Comparison of ENCODE assay signal across 1 cellular context in the genomic region with DNA sequence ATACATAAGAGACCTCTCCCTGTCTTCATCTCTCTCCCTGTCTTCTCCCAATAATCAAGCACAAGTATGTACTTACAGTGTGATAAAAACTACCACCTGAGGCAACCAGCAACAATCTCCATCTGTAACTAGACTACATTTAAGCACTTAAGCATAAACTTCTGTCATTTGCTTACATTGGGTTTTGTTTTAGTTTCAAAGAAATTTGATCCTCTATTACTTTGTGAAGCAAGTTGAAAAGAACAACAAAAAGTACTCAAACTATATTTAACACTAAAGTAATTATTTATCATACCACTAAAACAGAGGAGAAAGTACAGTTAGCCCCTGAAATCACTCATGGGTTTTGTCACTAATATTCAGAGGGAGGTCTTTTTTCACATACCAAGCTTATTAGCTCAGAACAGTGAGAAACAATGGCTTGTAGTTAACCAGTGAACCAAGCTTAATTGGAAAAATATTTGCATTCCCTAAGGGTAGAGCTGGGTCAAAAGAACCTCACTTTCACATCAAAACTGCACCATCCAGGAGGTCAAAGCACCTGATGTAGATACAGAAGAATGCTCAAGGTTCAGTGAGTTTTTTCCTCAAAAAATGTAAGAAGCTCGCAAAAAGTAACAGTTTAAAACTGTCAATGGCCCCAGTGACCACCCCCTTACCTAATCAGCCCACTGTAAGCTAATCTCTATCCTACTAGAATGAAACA.
A peak's percentile ranks its signal among the peaks of the same experiment; 100 is the strongest.
TF ChIP-seq lines count a peak whose summit lies in the region.

No MANE protein-coding gene starts in this region.

TF ChIP-seq in HEK293, 187 proteins besides CTCF, POLR2A, EP300 and RAD21 (continues in another document):
- no peak for TF ChIP-seq ZNF555 (tag by site-specific recombination; conservative IDR thresholded peaks at IDR 0.05)
- no peak for TF ChIP-seq KLF16 (tag by site-specific recombination; IDR thresholded peaks at IDR 0.05)
- TF ChIP-seq WT1 (tag by site-specific recombination; IDR thresholded peaks at IDR 0.05), result peak; percentile 51
- no peak for TF ChIP-seq YY2 (tag by site-specific recombination; IDR thresholded peaks at IDR 0.05)
- no peak for TF ChIP-seq ZFP3 (tag by site-specific recombination; IDR thresholded peaks at IDR 0.05; ENCODE audit: low read depth)
- no peak for TF ChIP-seq MEIS1 (CRISPR knock-in tag; IDR thresholded peaks at IDR 0.05; ENCODE audit: borderline replicate concordance)
- no peak for TF ChIP-seq ZNF335 (tag by site-specific recombination; conservative IDR thresholded peaks at IDR 0.05)
- no peak for TF ChIP-seq ZNF530 (tag by site-specific recombination; IDR thresholded peaks at IDR 0.05; ENCODE audit: low read depth)
- no peak for TF ChIP-seq REPIN1 (tag by site-specific recombination; IDR thresholded peaks at IDR 0.05; ENCODE audit: low read depth)
- no peak for TF ChIP-seq OVOL3 (tag by site-specific recombination; IDR thresholded peaks at IDR 0.05)
- peak; percentile 78 for TF ChIP-seq GLIS1 (tag by site-specific recombination; IDR thresholded peaks at IDR 0.05)
- TF ChIP-seq ZNF423 (tag by site-specific recombination; IDR thresholded peaks at IDR 0.05), result no peak
- no peak for TF ChIP-seq ZSCAN30 (tag by site-specific recombination; IDR thresholded peaks at IDR 0.05)
- no peak for TF ChIP-seq ZNF621 (tag by site-specific recombination; IDR thresholded peaks at IDR 0.05)
- TF ChIP-seq ZFHX2 (tag by site-specific recombination; conservative IDR thresholded peaks at IDR 0.05), result no peak
- no peak for TF ChIP-seq HOXC10 (CRISPR knock-in tag; IDR thresholded peaks at IDR 0.05)
- peak; percentile 26; the same call in 1 of the 2 replicates for TF ChIP-seq SP7 (tag by site-specific recombination; IDR thresholded peaks at IDR 0.05)
- no peak for TF ChIP-seq SP3 (tag by site-specific recombination; IDR thresholded peaks at IDR 0.05)
- TF ChIP-seq, protein P1, sequence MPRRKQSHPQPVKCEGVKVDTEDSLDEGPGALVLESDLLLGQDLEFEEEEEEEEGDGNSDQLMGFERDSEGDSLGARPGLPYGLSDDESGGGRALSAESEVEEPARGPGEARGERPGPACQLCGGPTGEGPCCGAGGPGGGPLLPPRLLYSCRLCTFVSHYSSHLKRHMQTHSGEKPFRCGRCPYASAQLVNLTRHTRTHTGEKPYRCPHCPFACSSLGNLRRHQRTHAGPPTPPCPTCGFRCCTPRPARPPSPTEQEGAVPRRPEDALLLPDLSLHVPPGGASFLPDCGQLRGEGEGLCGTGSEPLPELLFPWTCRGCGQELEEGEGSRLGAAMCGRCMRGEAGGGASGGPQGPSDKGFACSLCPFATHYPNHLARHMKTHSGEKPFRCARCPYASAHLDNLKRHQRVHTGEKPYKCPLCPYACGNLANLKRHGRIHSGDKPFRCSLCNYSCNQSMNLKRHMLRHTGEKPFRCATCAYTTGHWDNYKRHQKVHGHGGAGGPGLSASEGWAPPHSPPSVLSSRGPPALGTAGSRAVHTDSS (tag by site-specific recombination; IDR thresholded peaks at IDR 0.05), result no peak
- TF ChIP-seq, protein P2, sequence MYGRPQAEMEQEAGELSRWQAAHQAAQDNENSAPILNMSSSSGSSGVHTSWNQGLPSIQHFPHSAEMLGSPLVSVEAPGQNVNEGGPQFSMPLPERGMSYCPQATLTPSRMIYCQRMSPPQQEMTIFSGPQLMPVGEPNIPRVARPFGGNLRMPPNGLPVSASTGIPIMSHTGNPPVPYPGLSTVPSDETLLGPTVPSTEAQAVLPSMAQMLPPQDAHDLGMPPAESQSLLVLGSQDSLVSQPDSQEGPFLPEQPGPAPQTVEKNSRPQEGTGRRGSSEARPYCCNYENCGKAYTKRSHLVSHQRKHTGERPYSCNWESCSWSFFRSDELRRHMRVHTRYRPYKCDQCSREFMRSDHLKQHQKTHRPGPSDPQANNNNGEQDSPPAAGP (tag by site-specific recombination; IDR thresholded peaks at IDR 0.05), result no peak
- TF ChIP-seq, protein P3, sequence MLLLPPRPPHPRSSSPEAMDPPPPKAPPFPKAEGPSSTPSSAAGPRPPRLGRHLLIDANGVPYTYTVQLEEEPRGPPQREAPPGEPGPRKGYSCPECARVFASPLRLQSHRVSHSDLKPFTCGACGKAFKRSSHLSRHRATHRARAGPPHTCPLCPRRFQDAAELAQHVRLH (tag by site-specific recombination; IDR thresholded peaks at IDR 0.05), result no peak
- no peak for TF ChIP-seq ZNF529 (tag by site-specific recombination; IDR thresholded peaks at IDR 0.05; ENCODE audit: insufficient replicate concordance)
- no peak for TF ChIP-seq TCF7L2 (IDR thresholded peaks at IDR 0.05; ENCODE audit: borderline replicate concordance, low read depth, low read length)
- no peak for TF ChIP-seq ZNF19 (tag by site-specific recombination; IDR thresholded peaks at IDR 0.05; ENCODE audit: low read depth)
- TF ChIP-seq ZNF211 (tag by site-specific recombination; IDR thresholded peaks at IDR 0.05; ENCODE audit: low read depth), result no peak
- TF ChIP-seq ZNF16 (tag by site-specific recombination; IDR thresholded peaks at IDR 0.05; ENCODE audit: low read depth), result no peak
- no peak for TF ChIP-seq ZNF23 (tag by site-specific recombination; IDR thresholded peaks at IDR 0.05; ENCODE audit: borderline replicate concordance)
- TF ChIP-seq, protein P4, sequence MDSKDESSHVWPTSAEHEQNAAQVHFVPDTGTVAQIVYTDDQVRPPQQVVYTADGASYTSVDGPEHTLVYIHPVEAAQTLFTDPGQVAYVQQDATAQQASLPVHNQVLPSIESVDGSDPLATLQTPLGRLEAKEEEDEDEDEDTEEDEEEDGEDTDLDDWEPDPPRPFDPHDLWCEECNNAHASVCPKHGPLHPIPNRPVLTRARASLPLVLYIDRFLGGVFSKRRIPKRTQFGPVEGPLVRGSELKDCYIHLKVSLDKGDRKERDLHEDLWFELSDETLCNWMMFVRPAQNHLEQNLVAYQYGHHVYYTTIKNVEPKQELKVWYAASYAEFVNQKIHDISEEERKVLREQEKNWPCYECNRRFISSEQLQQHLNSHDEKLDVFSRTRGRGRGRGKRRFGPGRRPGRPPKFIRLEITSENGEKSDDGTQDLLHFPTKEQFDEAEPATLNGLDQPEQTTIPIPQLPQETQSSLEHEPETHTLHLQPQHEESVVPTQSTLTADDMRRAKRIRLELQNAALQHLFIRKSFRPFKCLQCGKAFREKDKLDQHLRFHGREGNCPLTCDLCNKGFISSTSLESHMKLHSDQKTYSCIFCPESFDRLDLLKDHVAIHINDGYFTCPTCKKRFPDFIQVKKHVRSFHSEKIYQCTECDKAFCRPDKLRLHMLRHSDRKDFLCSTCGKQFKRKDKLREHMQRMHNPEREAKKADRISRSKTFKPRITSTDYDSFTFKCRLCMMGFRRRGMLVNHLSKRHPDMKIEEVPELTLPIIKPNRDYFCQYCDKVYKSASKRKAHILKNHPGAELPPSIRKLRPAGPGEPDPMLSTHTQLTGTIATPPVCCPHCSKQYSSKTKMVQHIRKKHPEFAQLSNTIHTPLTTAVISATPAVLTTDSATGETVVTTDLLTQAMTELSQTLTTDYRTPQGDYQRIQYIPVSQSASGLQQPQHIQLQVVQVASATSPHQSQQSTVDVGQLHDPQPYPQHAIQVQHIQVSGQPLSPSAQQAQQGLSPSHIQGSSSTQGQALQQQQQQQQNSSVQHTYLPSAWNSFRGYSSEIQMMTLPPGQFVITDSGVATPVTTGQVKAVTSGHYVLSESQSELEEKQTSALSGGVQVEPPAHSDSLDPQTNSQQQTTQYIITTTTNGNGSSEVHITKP (tag by site-specific recombination; IDR thresholded peaks at IDR 0.05), result 0 out of 2 replicates have a peak, but pooled peaks have one; percentile 31
- TF ChIP-seq, protein P5, sequence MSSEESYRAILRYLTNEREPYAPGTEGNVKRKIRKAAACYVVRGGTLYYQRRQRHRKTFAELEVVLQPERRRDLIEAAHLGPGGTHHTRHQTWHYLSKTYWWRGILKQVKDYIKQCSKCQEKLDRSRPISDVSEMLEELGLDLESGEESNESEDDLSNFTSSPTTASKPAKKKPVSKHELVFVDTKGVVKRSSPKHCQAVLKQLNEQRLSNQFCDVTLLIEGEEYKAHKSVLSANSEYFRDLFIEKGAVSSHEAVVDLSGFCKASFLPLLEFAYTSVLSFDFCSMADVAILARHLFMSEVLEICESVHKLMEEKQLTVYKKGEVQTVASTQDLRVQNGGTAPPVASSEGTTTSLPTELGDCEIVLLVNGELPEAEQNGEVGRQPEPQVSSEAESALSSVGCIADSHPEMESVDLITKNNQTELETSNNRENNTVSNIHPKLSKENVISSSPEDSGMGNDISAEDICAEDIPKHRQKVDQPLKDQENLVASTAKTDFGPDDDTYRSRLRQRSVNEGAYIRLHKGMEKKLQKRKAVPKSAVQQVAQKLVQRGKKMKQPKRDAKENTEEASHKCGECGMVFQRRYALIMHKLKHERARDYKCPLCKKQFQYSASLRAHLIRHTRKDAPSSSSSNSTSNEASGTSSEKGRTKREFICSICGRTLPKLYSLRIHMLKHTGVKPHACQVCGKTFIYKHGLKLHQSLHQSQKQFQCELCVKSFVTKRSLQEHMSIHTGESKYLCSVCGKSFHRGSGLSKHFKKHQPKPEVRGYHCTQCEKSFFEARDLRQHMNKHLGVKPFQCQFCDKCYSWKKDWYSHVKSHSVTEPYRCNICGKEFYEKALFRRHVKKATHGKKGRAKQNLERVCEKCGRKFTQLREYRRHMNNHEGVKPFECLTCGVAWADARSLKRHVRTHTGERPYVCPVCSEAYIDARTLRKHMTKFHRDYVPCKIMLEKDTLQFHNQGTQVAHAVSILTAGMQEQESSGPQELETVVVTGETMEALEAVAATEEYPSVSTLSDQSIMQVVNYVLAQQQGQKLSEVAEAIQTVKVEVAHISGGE (tag by site-specific recombination; conservative IDR thresholded peaks at IDR 0.05; ENCODE audit: low read depth), result no peak
- no peak for TF ChIP-seq ZNF175 (tag by site-specific recombination; IDR thresholded peaks at IDR 0.05)
- TF ChIP-seq ZNF114 (tag by site-specific recombination; IDR thresholded peaks at IDR 0.05), result no peak
- peak; percentile 76 for TF ChIP-seq FEZF1 (tag by site-specific recombination; IDR thresholded peaks at IDR 0.05)
- TF ChIP-seq ZBTB8A (tag by site-specific recombination; IDR thresholded peaks at IDR 0.05), result no peak
- no peak for TF ChIP-seq ZNF302 (tag by site-specific recombination; IDR thresholded peaks at IDR 0.05; ENCODE audit: low read depth)
- TF ChIP-seq ZNF624 (tag by site-specific recombination; IDR thresholded peaks at IDR 0.05), result no peak
- no peak for TF ChIP-seq ZNF747 (tag by site-specific recombination; IDR thresholded peaks at IDR 0.05)
- TF ChIP-seq ZNF571 (tag by site-specific recombination; IDR thresholded peaks at IDR 0.05), result no peak
- no peak for TF ChIP-seq TRIM28 (IDR thresholded peaks at IDR 0.05; ENCODE audit: borderline replicate concordance, low read length)
- TF ChIP-seq ZNF169 (tag by site-specific recombination; IDR thresholded peaks at IDR 0.05), result no peak
- 0 out of 2 replicates have a peak, but pooled peaks have one; percentile 48 for TF ChIP-seq ZNF843 (tag by site-specific recombination; IDR thresholded peaks at IDR 0.05)
- TF ChIP-seq MYNN (tag by site-specific recombination; IDR thresholded peaks at IDR 0.05; ENCODE audit: borderline replicate concordance), result no peak
- TF ChIP-seq ZNF560 (tag by site-specific recombination; IDR thresholded peaks at IDR 0.05; ENCODE audit: borderline replicate concordance), result no peak
- TF ChIP-seq, protein P6, sequence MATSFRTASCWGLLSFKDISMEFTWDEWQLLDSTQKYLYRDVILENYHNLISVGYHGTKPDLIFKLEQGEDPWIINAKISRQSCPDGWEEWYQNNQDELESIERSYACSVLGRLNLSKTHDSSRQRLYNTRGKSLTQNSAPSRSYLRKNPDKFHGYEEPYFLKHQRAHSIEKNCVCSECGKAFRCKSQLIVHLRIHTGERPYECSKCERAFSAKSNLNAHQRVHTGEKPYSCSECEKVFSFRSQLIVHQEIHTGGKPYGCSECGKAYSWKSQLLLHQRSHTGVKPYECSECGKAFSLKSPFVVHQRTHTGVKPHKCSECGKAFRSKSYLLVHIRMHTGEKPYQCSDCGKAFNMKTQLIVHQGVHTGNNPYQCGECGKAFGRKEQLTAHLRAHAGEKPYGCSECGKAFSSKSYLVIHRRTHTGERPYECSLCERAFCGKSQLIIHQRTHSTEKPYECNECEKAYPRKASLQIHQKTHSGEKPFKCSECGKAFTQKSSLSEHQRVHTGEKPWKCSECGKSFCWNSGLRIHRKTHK (tag by site-specific recombination; IDR thresholded peaks at IDR 0.05), result no peak
- TF ChIP-seq ZBTB7A (tag by site-specific recombination; IDR thresholded peaks at IDR 0.05; ENCODE audit: low read depth), result no peak
- no peak for TF ChIP-seq ZNF394 (tag by site-specific recombination; IDR thresholded peaks at IDR 0.05; ENCODE audit: borderline replicate concordance)
- TF ChIP-seq ZNF792 (tag by site-specific recombination; IDR thresholded peaks at IDR 0.05), result no peak
- TF ChIP-seq BCL11A (tag by site-specific recombination; IDR thresholded peaks at IDR 0.05; ENCODE audit: low read depth), result 0 out of 2 replicates have a peak, but pooled peaks have one; percentile 20
- peak; percentile 26; the same call in 1 of the 2 replicates for TF ChIP-seq KLF10 (tag by site-specific recombination; IDR thresholded peaks at IDR 0.05)
- no peak for TF ChIP-seq ZNF214 (tag by site-specific recombination; IDR thresholded peaks at IDR 0.05; ENCODE audit: borderline replicate concordance)
- TF ChIP-seq ZNF391 (tag by site-specific recombination; IDR thresholded peaks at IDR 0.05; ENCODE audit: borderline replicate concordance, low read depth), result no peak
- TF ChIP-seq ZNF112 (tag by site-specific recombination; IDR thresholded peaks at IDR 0.05), result no peak
- no peak for TF ChIP-seq GLIS2 (tag by site-specific recombination; IDR thresholded peaks at IDR 0.05)
- TF ChIP-seq, protein P7, sequence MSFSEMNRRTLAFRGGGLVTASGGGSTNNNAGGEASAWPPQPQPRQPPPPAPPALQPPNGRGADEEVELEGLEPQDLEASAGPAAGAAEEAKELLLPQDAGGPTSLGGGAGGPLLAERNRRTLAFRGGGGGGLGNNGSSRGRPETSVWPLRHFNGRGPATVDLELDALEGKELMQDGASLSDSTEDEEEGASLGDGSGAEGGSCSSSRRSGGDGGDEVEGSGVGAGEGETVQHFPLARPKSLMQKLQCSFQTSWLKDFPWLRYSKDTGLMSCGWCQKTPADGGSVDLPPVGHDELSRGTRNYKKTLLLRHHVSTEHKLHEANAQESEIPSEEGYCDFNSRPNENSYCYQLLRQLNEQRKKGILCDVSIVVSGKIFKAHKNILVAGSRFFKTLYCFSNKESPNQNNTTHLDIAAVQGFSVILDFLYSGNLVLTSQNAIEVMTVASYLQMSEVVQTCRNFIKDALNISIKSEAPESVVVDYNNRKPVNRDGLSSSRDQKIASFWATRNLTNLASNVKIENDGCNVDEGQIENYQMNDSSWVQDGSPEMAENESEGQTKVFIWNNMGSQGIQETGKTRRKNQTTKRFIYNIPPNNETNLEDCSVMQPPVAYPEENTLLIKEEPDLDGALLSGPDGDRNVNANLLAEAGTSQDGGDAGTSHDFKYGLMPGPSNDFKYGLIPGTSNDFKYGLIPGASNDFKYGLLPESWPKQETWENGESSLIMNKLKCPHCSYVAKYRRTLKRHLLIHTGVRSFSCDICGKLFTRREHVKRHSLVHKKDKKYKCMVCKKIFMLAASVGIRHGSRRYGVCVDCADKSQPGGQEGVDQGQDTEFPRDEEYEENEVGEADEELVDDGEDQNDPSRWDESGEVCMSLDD (tag by site-specific recombination; IDR thresholded peaks at IDR 0.05), result no peak
- TF ChIP-seq ZNF629 (tag by site-specific recombination; IDR thresholded peaks at IDR 0.05), result peak; percentile 49; the same call in 1 of the 2 replicates
- TF ChIP-seq PRDM1 (tag by site-specific recombination; IDR thresholded peaks at IDR 0.05), result 0 out of 2 replicates have a peak, but pooled peaks have one; percentile 45
